In the genomic region with DNA sequence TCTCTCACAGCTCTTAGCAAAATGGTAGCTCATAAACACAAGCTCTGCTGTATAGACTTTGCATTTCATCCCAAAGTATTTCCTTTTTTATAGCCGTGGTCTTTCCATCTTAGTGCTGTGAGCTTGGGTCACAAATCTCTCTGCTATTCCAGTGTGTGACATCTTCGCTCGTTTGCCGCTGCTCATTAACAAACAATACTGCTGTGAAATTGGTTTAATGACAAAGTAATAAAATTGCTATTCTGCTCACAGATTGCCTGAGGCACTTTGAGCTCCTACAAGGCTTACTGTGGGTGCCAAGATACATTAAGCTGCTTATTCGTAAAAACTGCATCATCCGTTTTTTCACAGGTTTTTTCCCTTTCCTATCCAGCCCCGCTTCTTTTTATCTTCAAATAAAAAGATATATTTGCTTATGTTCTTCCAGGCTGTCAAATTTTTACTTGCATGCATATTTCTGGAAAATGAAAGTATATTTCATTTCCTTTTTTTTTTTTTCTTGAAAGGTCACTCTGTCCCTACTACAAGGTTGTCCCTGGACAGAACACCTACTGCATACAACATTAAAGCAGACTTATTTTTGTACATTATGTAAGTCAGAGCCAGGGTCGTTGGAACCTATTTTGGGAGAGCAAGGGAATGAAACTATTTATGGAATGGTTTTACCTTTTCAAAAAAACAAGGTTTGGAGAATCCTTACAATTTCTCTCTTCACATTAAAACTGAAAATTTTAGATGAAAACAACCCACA, we compare ENCODE assay signal across 21 cellular contexts.
DNase-seq lines count a peak whose midpoint lies in the region; ATAC-seq, FAIRE-seq and TF ChIP-seq lines count a peak whose summit lies in the region.
"Had no signal": no experiment of that assay in that cellular context is flagged by ENCODE, and none has a peak within 500 bp of the region (broad histone marks: within the 10 kb centered on the region; RNA-seq: fewer than 3 reads in every experiment).

No MANE protein-coding gene starts in this region.

- in situ Hi-C loops in HAP-1 (cut with MboI; ENCODE audit: low sequenced_read_pairs) = no loop called here

- 81% methylated on average over 5 of the region's 8 CpGs for whole genome bisulfite sequencing in mesenchymal stem cell

- H3K4me2 ChIP-seq in mesenchymal stem cell (ENCODE audit: low read length, poor library complexity, severe bottlenecking) = no peak overlapping the region
- H3K4me2 ChIP-seq: KMS-11 had no signal

- ATAC-seq in GM21723 (IDR thresholded peaks at IDR 0.05; ENCODE audit: unreplicated experiment) = no peak
- ATAC-seq: left lobe of liver had no signal

- no peak overlapping the region for H3K4ac ChIP-seq in mesenchymal stem cell (ENCODE audit: low read depth in 1 of 2, low read length in 2 of 2)

- no peak overlapping the region for H3K18ac ChIP-seq in mesenchymal stem cell (ENCODE audit: low read depth in 1 of 2, low read length in 2 of 2)

- no TSS peak for BruUV-seq in A673 (replicated peaks; lab: Mats Ljungman, UMichigan)

- no peak overlapping the region for H2BK12ac ChIP-seq in mesenchymal stem cell (ENCODE audit: low read length in 2 of 2)

- H2AFZ ChIP-seq in mesenchymal stem cell (ENCODE audit: low read depth, low read length) = no peak overlapping the region

- no peak overlapping the region for H2BK120ac ChIP-seq in mesenchymal stem cell (ENCODE audit: low read depth, low read length)

- no peak overlapping the region for H3K23ac ChIP-seq in mesenchymal stem cell (ENCODE audit: low read length in 2 of 2)

- DNase-seq in A673 (ENCODE audit: low spot score) (peak; percentile 77), HAP-1 (ENCODE audit: low spot score in 2 of 2) (peak; percentile 66 to 71), NCI-H2081 (lab: John Stamatoyannopoulos, UW) (peak; percentile 90 to 96), mesenchymal stem cell (no peak), MG63 (no peak), Peyer's patch (no peak)
- DNase-seq: activated CD4-positive, alpha-beta T cell treated with anti-CD3 and anti-CD28 coated beads for 1 hour; activated naive CD4-positive, alpha-beta T cell treated with Interleukin-2 at 50 U/mL for 16 hours; activated T-cell treated with anti-CD3 and anti-CD28 coated beads, Interleukin-2, amount 50 U/mL, for 24 hours; CD4-positive, alpha-beta memory T cell; DMS153; glutamatergic neuron; NCI-H1048; SHP77 treated with DMSO at 0.1 percent for 48 hours; T-helper 1 cell had no signal

- POLR2A ChIA-PET in A673 (lab: Charles Lee; ENCODE audit: low non-redundant PET) = no interaction called here

- no peak overlapping the region for H4K8ac ChIP-seq in mesenchymal stem cell (ENCODE audit: low read length)

- H3K36me3 ChIP-seq in A673 (ENCODE audit: insufficient read depth, low read length, poor library complexity, severe bottlenecking) (no peaks in the 10 kb centered on the region), HAP-1 (replicated peaks) (no peaks in the 10 kb centered on the region), mesenchymal stem cell (ENCODE audit: control insufficient read depth in 1 of 2, insufficient read depth in 2 of 2, low read depth in 1 of 2, low read length in 2 of 2) (peaks cover 6 to 36% of the 10 kb centered on the region in 2 experiments), MG63 (no peaks in the 10 kb centered on the region), Peyer's patch (no peaks in the 10 kb centered on the region)
- H3K36me3 ChIP-seq: breast epithelium had no signal

- intact Hi-C loops in A673 (cut with micrococcal nuclease; ENCODE audit: unreplicated experiment) = no loop called here

- H4K91ac ChIP-seq in mesenchymal stem cell (ENCODE audit: low read length) = no peak overlapping the region

- H3K4me1 ChIP-seq in A673 (ENCODE audit: insufficient read depth, low read length, poor library complexity, severe bottlenecking) (peaks cover 6% of the 10 kb centered on the region), HAP-1 (peaks cover 13% of the 10 kb centered on the region), mesenchymal stem cell (ENCODE audit: control insufficient read depth, insufficient read depth, low read depth, low read length) (no peaks in the 10 kb centered on the region), Peyer's patch (no peaks in the 10 kb centered on the region)
- H3K4me1 ChIP-seq: breast epithelium had no signal

- H3K9me3 ChIP-seq in A673 (ENCODE audit: low read depth, low read length, poor library complexity, severe bottlenecking) = no peaks in the 10 kb centered on the region
- H3K9me3 ChIP-seq in HAP-1 = no peaks in the 10 kb centered on the region
- H3K9me3 ChIP-seq in mesenchymal stem cell (ENCODE audit: control insufficient read depth, low read length) = no peaks in the 10 kb centered on the region
- no peaks in the 10 kb centered on the region for H3K9me3 ChIP-seq in MG63
- H3K9me3 ChIP-seq in Peyer's patch = no peaks in the 10 kb centered on the region
- H3K9me3 ChIP-seq: breast epithelium had no signal

- CTCF ChIA-PET in A673 (lab: Charles Lee) = no interaction called here

- no peak overlapping the region for H2BK15ac ChIP-seq in mesenchymal stem cell (ENCODE audit: low read depth, poor library complexity, severe bottlenecking)

- TF ChIP-seq POLR2A in Peyer's patch (IDR thresholded peaks at IDR 0.05) = no peak

- H3K27me3 ChIP-seq in A673 (replicated peaks; ENCODE audit: insufficient read depth, low read depth, low read length, poor library complexity) (no peaks in the 10 kb centered on the region), HAP-1 (ENCODE audit: low read depth) (no peaks in the 10 kb centered on the region), mesenchymal stem cell (ENCODE audit: control insufficient read depth in 1 of 2, insufficient read depth in 1 of 2, low read length in 2 of 2) (no peaks in the 10 kb centered on the region), MG63 (no peaks in the 10 kb centered on the region), Peyer's patch (no peaks in the 10 kb centered on the region)
- H3K27me3 ChIP-seq: breast epithelium had no signal

- no peak overlapping the region for H3K9ac ChIP-seq in mesenchymal stem cell (ENCODE audit: low read length)
- H3K9ac ChIP-seq: KMS-11 had no signal

- peaks cover 10% of the 10 kb centered on the region for H3K79me1 ChIP-seq in mesenchymal stem cell (replicated peaks; ENCODE audit: low read length, poor library complexity, severe bottlenecking)

- no peak overlapping the region for H3K4me3 ChIP-seq in A673 (ENCODE audit: low read depth, low read length, poor library complexity, severe bottlenecking)
- H3K4me3 ChIP-seq in HAP-1 = no peak overlapping the region
- H3K4me3 ChIP-seq in mesenchymal stem cell (ENCODE audit: insufficient read depth in 1 of 2, low read depth in 1 of 2, low read length in 2 of 2) = no peak overlapping the region
- H3K4me3 ChIP-seq in MG63 = no peak overlapping the region
- no peak overlapping the region for H3K4me3 ChIP-seq in Peyer's patch
- H3K4me3 ChIP-seq: breast epithelium had no signal

- H2AK5ac ChIP-seq in mesenchymal stem cell (ENCODE audit: low read length, severe bottlenecking) = no peak overlapping the region

- H3K27ac ChIP-seq in A673 (ENCODE audit: low read depth, low read length, poor library complexity, severe bottlenecking) = no peak overlapping the region
- H3K27ac ChIP-seq in mesenchymal stem cell (ENCODE audit: low read length, poor library complexity, severe bottlenecking) = no peak overlapping the region
- H3K27ac ChIP-seq in Peyer's patch = no peak overlapping the region
- H3K27ac ChIP-seq: breast epithelium, KMS-11 had no signal

- H2BK5ac ChIP-seq in mesenchymal stem cell (ENCODE audit: low read depth, low read length, poor library complexity, severe bottlenecking) = no peak overlapping the region

- peak; percentile 58 for FAIRE-seq in islet of Langerhans (lab: Jason Lieb, UNC)
- FAIRE-seq: TTC549 had no signal

- no peak overlapping the region for H3K14ac ChIP-seq in mesenchymal stem cell (ENCODE audit: low read length in 2 of 2)

- TF ChIP-seq CTCF in A673 (conservative IDR thresholded peaks at IDR 0.05; ENCODE audit: low read depth, low read length) = no peak
- no peak for TF ChIP-seq CTCF in Peyer's patch (IDR thresholded peaks at IDR 0.05)

Comparison
In these comparisons a context has a peak if more than half of its experiments do, and no peak if none do; other contexts are left out.
1. DNase-seq: peak in A673 (single experiment), HAP-1 (2 of 2) and NCI-H2081 (2 of 2); none in mesenchymal stem cell (single experiment), MG63 (single experiment) and Peyer's patch (0 of 3).